1 cellular context compared by ENCODE assay signal in the genomic region with DNA sequence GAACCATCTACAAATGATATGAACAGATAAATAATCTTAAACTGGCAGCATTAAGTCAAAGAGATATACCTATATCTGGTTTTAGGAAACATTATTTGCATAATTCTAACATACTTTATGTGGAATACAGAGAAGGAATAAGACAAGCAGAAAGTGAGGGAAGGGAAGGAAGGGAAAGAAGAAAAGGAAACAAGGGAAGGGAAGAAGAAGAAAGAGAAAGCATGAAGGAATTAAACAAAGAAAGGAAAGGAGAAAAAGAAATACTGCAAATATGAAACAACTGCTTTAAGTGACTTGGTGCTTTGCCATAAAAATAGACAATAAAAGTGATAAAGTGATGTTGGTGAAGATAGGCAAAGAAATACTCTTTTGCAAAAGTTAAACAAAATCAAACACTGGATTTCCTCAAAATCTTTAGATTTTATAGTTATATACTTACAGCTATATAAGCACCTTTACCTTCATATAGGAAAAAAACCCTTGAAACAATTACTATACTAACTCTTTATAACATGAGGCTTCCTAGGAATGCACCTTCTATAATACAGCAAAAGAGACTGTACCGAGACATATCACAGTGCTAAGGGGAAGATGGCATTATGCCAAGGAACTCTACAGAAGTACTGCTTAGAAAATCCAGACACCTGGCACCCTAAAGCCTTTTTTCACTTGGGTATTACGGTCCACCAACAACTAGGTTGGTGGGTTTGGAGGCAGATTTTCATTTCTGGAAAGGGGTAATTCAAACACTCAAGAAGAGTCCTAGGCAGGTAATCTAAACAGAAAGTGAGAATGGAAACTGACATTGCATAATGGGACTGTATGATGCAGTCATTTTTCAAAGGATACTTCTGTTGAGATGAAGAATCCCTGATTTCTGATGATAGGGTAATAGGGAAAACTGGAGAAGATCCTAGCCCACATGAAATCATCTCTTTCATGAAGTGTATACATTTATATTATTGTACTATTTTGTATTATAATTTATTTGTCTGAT.
TF ChIP-seq lines count a peak whose summit lies in the region.

No MANE protein-coding gene starts in this region.

TF ChIP-seq in HepG2, 621 proteins besides CTCF, POLR2A, EP300 and RAD21 (continued from another document):
- TF ChIP-seq ZNF816 (CRISPR knock-in tag; IDR thresholded peaks at IDR 0.05; ENCODE audit: borderline replicate concordance) (no peak), IRX3 (CRISPR knock-in tag; IDR thresholded peaks at IDR 0.05; ENCODE audit: borderline replicate concordance, low read depth) (no peak), MTA3 (CRISPR knock-in tag; IDR thresholded peaks at IDR 0.05) (no peak), RFX5 (IDR thresholded peaks at IDR 0.05; ENCODE audit: low read depth, low read length) (no peak), RFXANK (CRISPR knock-in tag; IDR thresholded peaks at IDR 0.05) (no peak), HOMEZ (CRISPR knock-in tag; IDR thresholded peaks at IDR 0.05; ENCODE audit: low read depth) (no peak), ASH2L (IDR thresholded peaks at IDR 0.05; ENCODE audit: insufficient read length, low read depth, low read length) (no peak), ARID2 (CRISPR knock-in tag; IDR thresholded peaks at IDR 0.05; ENCODE audit: borderline replicate concordance) (no peak), MZF1 (CRISPR knock-in tag; IDR thresholded peaks at IDR 0.05; ENCODE audit: borderline replicate concordance) (no peak)
